In genomic region chr17:67217446-67217845, GRCh38 we compare ENCODE assay signal across 1 cellular context.
A peak's percentile ranks its signal among the peaks of the same experiment; 100 is the strongest.
TF ChIP-seq lines count a peak whose summit lies in the region.

No MANE protein-coding gene starts in this region.

TF ChIP-seq in K562, 482 proteins besides CTCF, POLR2A, EP300 and RAD21 (continued from another document and continues in another):
- TF ChIP-seq, protein P1, sequence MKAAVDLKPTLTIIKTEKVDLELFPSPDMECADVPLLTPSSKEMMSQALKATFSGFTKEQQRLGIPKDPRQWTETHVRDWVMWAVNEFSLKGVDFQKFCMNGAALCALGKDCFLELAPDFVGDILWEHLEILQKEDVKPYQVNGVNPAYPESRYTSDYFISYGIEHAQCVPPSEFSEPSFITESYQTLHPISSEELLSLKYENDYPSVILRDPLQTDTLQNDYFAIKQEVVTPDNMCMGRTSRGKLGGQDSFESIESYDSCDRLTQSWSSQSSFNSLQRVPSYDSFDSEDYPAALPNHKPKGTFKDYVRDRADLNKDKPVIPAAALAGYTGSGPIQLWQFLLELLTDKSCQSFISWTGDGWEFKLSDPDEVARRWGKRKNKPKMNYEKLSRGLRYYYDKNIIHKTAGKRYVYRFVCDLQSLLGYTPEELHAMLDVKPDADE (conservative IDR thresholded peaks at IDR 0.05; ENCODE audit: control insufficient read depth, low read depth, low read length) = no peak
- no peak for TF ChIP-seq HNRNPL (IDR thresholded peaks at IDR 0.05; ENCODE audit: low read depth, low read length)
- TF ChIP-seq KDM5B (IDR thresholded peaks at IDR 0.05; ENCODE audit: insufficient replicate concordance, low read depth, low read length) = no peak
- no peak for TF ChIP-seq GATAD2B (IDR thresholded peaks at IDR 0.05; ENCODE audit: borderline replicate concordance)
- no peak for TF ChIP-seq PCBP2 (IDR thresholded peaks at IDR 0.05; ENCODE audit: low read depth, low read length, poor library complexity, severe bottlenecking)
- TF ChIP-seq, protein P2, sequence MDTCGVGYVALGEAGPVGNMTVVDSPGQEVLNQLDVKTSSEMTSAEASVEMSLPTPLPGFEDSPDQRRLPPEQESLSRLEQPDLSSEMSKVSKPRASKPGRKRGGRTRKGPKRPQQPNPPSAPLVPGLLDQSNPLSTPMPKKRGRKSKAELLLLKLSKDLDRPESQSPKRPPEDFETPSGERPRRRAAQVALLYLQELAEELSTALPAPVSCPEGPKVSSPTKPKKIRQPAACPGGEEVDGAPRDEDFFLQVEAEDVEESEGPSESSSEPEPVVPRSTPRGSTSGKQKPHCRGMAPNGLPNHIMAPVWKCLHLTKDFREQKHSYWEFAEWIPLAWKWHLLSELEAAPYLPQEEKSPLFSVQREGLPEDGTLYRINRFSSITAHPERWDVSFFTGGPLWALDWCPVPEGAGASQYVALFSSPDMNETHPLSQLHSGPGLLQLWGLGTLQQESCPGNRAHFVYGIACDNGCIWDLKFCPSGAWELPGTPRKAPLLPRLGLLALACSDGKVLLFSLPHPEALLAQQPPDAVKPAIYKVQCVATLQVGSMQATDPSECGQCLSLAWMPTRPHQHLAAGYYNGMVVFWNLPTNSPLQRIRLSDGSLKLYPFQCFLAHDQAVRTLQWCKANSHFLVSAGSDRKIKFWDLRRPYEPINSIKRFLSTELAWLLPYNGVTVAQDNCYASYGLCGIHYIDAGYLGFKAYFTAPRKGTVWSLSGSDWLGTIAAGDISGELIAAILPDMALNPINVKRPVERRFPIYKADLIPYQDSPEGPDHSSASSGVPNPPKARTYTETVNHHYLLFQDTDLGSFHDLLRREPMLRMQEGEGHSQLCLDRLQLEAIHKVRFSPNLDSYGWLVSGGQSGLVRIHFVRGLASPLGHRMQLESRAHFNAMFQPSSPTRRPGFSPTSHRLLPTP (IDR thresholded peaks at IDR 0.05; ENCODE audit: borderline replicate concordance, extremely low read depth, insufficient read length) = no peak
- peak; percentile 91 for TF ChIP-seq CBFA2T3 (IDR thresholded peaks at IDR 0.05)
- TF ChIP-seq TAF9B (IDR thresholded peaks at IDR 0.05; ENCODE audit: partially characterized antibody) = no peak
- no peak for TF ChIP-seq EWSR1 (IDR thresholded peaks at IDR 0.05; ENCODE audit: borderline replicate concordance, low read depth, partially characterized antibody)
- no peak for TF ChIP-seq FOXK1 (CRISPR knock-in tag; IDR thresholded peaks at IDR 0.05; ENCODE audit: borderline replicate concordance)
- TF ChIP-seq SMARCA4 (IDR thresholded peaks at IDR 0.05) = peak; percentile 46; the same call in 1 of the 2 replicates
- TF ChIP-seq, protein P3, sequence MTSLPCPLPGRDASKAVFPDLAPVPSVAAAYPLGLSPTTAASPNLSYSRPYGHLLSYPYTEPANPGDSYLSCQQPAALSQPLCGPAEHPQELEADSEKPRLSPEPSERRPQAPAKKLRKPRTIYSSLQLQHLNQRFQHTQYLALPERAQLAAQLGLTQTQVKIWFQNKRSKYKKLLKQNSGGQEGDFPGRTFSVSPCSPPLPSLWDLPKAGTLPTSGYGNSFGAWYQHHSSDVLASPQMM (CRISPR knock-in tag; IDR thresholded peaks at IDR 0.05) = no peak
- TF ChIP-seq ZNF140 (CRISPR knock-in tag; IDR thresholded peaks at IDR 0.05) = no peak
- no peak for TF ChIP-seq RFX7 (CRISPR knock-in tag; IDR thresholded peaks at IDR 0.05)
- no peak for TF ChIP-seq NFE2 (IDR thresholded peaks at IDR 0.05; ENCODE audit: low read depth)
- no peak for TF ChIP-seq GMEB1 (CRISPR knock-in tag; IDR thresholded peaks at IDR 0.05)
- no peak for TF ChIP-seq SMARCC2 (IDR thresholded peaks at IDR 0.05; ENCODE audit: low read depth)
- TF ChIP-seq TRIM28 (IDR thresholded peaks at IDR 0.05) = no peak
- no peak for TF ChIP-seq HDAC2 (IDR thresholded peaks at IDR 0.05)
- peak; percentile 84 for TF ChIP-seq BHLHE40 (IDR thresholded peaks at IDR 0.05; ENCODE audit: low read length)
- no peak for TF ChIP-seq ZNF143 (CRISPR knock-in tag; IDR thresholded peaks at IDR 0.05)
- no peak for TF ChIP-seq ZC3H4 (CRISPR knock-in tag; IDR thresholded peaks at IDR 0.05; ENCODE audit: borderline replicate concordance)
- no peak for TF ChIP-seq NBN (IDR thresholded peaks at IDR 0.05; ENCODE audit: low read depth)
- no peak for TF ChIP-seq ZBTB11 (CRISPR knock-in tag; IDR thresholded peaks at IDR 0.05)
- TF ChIP-seq, protein P4, sequence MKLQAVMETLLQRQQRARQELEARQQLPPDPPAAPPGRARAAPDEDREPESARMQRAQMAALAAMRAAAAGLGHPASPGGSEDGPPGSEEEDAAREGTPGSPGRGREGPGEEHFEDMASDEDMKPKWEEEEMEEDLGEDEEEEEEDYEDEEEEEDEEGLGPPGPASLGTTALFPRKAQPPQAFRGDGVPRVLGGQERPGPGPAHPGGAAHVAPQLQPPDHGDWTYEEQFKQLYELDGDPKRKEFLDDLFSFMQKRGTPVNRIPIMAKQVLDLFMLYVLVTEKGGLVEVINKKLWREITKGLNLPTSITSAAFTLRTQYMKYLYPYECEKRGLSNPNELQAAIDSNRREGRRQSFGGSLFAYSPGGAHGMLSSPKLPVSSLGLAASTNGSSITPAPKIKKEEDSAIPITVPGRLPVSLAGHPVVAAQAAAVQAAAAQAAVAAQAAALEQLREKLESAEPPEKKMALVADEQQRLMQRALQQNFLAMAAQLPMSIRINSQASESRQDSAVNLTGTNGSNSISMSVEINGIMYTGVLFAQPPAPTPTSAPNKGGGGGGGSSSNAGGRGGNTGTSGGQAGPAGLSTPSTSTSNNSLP (IDR thresholded peaks at IDR 0.05; ENCODE audit: borderline replicate concordance, low read depth, low read length) = no peak
- TF ChIP-seq ZMIZ1 (IDR thresholded peaks at IDR 0.05; ENCODE audit: low read depth in 2 of 2, low read length in 2 of 2) = no peak
- 0 out of 2 replicates have a peak, but pooled peaks have one; percentile 24 for TF ChIP-seq HMBOX1 (IDR thresholded peaks at IDR 0.05)
- no peak for TF ChIP-seq POLR2G (IDR thresholded peaks at IDR 0.05; ENCODE audit: low read depth, low read length)
- no peak for TF ChIP-seq ETV5 (CRISPR knock-in tag; IDR thresholded peaks at IDR 0.05; ENCODE audit: low read depth)
- TF ChIP-seq, protein P5, sequence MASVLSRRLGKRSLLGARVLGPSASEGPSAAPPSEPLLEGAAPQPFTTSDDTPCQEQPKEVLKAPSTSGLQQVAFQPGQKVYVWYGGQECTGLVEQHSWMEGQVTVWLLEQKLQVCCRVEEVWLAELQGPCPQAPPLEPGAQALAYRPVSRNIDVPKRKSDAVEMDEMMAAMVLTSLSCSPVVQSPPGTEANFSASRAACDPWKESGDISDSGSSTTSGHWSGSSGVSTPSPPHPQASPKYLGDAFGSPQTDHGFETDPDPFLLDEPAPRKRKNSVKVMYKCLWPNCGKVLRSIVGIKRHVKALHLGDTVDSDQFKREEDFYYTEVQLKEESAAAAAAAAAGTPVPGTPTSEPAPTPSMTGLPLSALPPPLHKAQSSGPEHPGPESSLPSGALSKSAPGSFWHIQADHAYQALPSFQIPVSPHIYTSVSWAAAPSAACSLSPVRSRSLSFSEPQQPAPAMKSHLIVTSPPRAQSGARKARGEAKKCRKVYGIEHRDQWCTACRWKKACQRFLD (CRISPR knock-in tag; IDR thresholded peaks at IDR 0.05) = no peak
- TF ChIP-seq, protein P6, sequence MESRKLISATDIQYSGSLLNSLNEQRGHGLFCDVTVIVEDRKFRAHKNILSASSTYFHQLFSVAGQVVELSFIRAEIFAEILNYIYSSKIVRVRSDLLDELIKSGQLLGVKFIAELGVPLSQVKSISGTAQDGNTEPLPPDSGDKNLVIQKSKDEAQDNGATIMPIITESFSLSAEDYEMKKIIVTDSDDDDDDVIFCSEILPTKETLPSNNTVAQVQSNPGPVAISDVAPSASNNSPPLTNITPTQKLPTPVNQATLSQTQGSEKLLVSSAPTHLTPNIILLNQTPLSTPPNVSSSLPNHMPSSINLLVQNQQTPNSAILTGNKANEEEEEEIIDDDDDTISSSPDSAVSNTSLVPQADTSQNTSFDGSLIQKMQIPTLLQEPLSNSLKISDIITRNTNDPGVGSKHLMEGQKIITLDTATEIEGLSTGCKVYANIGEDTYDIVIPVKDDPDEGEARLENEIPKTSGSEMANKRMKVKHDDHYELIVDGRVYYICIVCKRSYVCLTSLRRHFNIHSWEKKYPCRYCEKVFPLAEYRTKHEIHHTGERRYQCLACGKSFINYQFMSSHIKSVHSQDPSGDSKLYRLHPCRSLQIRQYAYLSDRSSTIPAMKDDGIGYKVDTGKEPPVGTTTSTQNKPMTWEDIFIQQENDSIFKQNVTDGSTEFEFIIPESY (CRISPR knock-in tag; IDR thresholded peaks at IDR 0.05) = peak; percentile 54; the same call in 1 of the 2 replicates
- no peak for TF ChIP-seq CLOCK (CRISPR knock-in tag; IDR thresholded peaks at IDR 0.05; ENCODE audit: borderline replicate concordance)
- TF ChIP-seq TCF7L2 (IDR thresholded peaks at IDR 0.05; ENCODE audit: low read depth, low read length) = no peak
- TF ChIP-seq KDM1A (IDR thresholded peaks at IDR 0.05) = peak; percentile 79 to 84
- TF ChIP-seq RBM34 (IDR thresholded peaks at IDR 0.05; ENCODE audit: borderline replicate concordance, insufficient read depth, low read length) = no peak
